In the genomic region with DNA sequence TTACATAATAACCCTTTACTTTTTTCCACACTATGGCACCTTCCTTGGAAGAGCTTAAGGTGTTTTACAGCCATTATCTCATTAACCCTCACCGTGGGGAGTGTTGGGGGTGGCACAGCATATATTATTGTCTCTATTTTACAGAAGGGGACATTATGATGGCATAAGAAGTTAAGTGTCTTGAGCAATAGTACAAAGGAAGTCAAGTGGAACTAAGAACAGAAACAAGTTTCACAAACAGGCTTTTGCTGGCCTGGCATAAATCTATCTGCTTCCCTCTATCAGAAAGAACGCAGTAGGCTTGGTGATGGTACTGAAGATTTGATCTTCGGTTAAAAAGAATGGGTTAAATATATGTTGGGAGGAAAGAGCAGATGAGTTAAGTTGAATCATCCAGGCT, we compare ENCODE assay signal across 19 cellular contexts.
"Had no signal": no experiment of that assay in that cellular context is flagged by ENCODE, and none has a peak within 500 bp of the region (broad histone marks: within the 10 kb centered on the region; RNA-seq: fewer than 3 reads in every experiment).

No MANE protein-coding gene starts in this region.

- H3K27ac Mint-ChIP-seq: activated naive CD8-positive, alpha-beta T cell; brain; memory B cell; natural killer cell had no signal

- H3K9me3 Mint-ChIP-seq: memory B cell had no signal

- FAIRE-seq: frontal cortex, islet of Langerhans, urothelium cell line had no signal

- H3K4me3 Mint-ChIP-seq: activated naive CD8-positive, alpha-beta T cell; brain; central memory CD8-positive, alpha-beta T cell; memory B cell; natural killer cell had no signal

- H3K4me1 Mint-ChIP-seq: brain; central memory CD8-positive, alpha-beta T cell; natural killer cell had no signal

- DNase-seq: activated CD4-positive, alpha-beta T cell treated with anti-CD3 and anti-CD28 coated beads, Interleukin-2, amount 50 U/mL, for 4 hours; activated CD4-positive, CD25-positive, alpha-beta regulatory T cell treated with anti-CD3 and anti-CD28 coated beads, Interleukin-2, amount 50 U/mL, for 72 hours; activated T-cell treated with anti-CD3 and anti-CD28 coated beads, Interleukin-2, amount 50 U/mL, for 1 hour; amygdala; cortex of kidney; effector CD8-positive, alpha-beta T cell; heart right ventricle; natural killer cell; right lobe of liver; spleen; stimulated activated CD4-positive, alpha-beta T cell treated with anti-CD3 and anti-CD28 coated beads, Interleukin-1b, Interleukin-23, amount 100 ng/mL, for 48 hours; stimulated activated naive CD4-positive, alpha-beta T cell treated with Interleukin-2 at 50 U/mL for 16 hours had no signal

- H3K36me3 Mint-ChIP-seq: activated naive CD8-positive, alpha-beta T cell; brain; memory B cell; natural killer cell had no signal
